8 cellular contexts compared by ENCODE assay signal in genomic region chr21:43646550-43647260, GRCh38. TPM values are rescaled to one million over a fixed set of nuclear protein-coding genes. Genes with fewer than 3 reads are reported as not detected.
A peak's percentile ranks its signal among the peaks of the same experiment; 100 is the strongest.
DNase-seq lines count a peak whose midpoint lies in the region; ATAC-seq, FAIRE-seq and TF ChIP-seq lines count a peak whose summit lies in the region.

No MANE protein-coding gene starts in this region.

- H3K27ac ChIP-seq in WERI-Rb-1 (no peak overlapping the region), mammary epithelial cell (ENCODE audit: insufficient read depth, low read depth, low read length) (peak overlapping the region; percentile 44)

- CTCF ChIA-PET in mammary epithelial cell (lab: Charles Lee; ENCODE audit: low non-redundant PET), result no interaction called here

- dilution Hi-C loops in mammary epithelial cell (cut with HindIII; ENCODE audit: low sequenced_read_pairs), result no loop called here

- H4K20me1 ChIP-seq in mammary epithelial cell (ENCODE audit: insufficient read depth, low read length), result no peaks in the 10 kb centered on the region

- peaks cover 19% of the 10 kb centered on the region for H3K4me1 ChIP-seq in mammary epithelial cell (ENCODE audit: insufficient read depth, low read length)

- in situ Hi-C loops in mammary epithelial cell (cut with MboI; ENCODE audit: low sequenced_read_pairs in 2 of 2), result no loop called here

- H3K4me2 ChIP-seq in mammary epithelial cell (ENCODE audit: insufficient read depth, low read depth, low read length), result peak overlapping the region; percentile 60

- H3K27me3 ChIP-seq in WERI-Rb-1 (ENCODE audit: insufficient read depth, low read depth, severe bottlenecking), result no peaks in the 10 kb centered on the region
- H3K27me3 ChIP-seq in mammary epithelial cell (ENCODE audit: insufficient read depth, low read length), result no peaks in the 10 kb centered on the region

- DNase-seq in GM10266 (ENCODE audit: extremely low spot score) (peak; percentile 85), NCI-H226 (peak; percentile 83), WERI-Rb-1 (peak; percentile 94), mammary epithelial cell (peak; percentile 87), cortex of kidney (lab: John Stamatoyannopoulos, UW) (no peak)
- DNase-seq in stimulated activated CD4-positive, alpha-beta T cell treated with anti-CD3 and anti-CD28 coated beads, Interleukin-15, amount 100 ng/mL, for 48 hours (ENCODE audit: low read depth in 2 of 2), result peak; percentile 74 to 79

- no peaks in the 10 kb centered on the region for H3K79me2 ChIP-seq in mammary epithelial cell (ENCODE audit: insufficient read depth, low read length)

- peak; percentile 84 for FAIRE-seq in islet of Langerhans (lab: Jason Lieb, UNC)

- H3K4me3 ChIP-seq in WERI-Rb-1 (ENCODE audit: low read depth, low read length), result no peak overlapping the region
- H3K4me3 ChIP-seq in mammary epithelial cell (replicated peaks in 1 of 3; ENCODE audit: insufficient read depth in 1 of 3, low read depth in 2 of 3, low read length in 3 of 3), result no peak overlapping the region

- TF ChIP-seq CTCF in GM10266 (IDR thresholded peaks at IDR 0.05; ENCODE audit: control insufficient read depth, insufficient read depth, low read depth, missing control alignments), result peak; percentile 98
- peak; percentile 100 for TF ChIP-seq CTCF in WERI-Rb-1 (IDR thresholded peaks at IDR 0.05; ENCODE audit: low read depth, low read length)
- TF ChIP-seq CTCF in mammary epithelial cell (conservative IDR thresholded peaks at IDR 0.05 in 1 of 2, IDR thresholded peaks at IDR 0.05 in 1 of 2; ENCODE audit: extremely low read depth in 1 of 2, insufficient read depth in 1 of 2, low read depth in 1 of 2, low read length in 2 of 2), result peak; percentile 99

- intact Hi-C loops in mammary epithelial cell (cut with micrococcal nuclease), result loop anchor here (1.0 to 2.0 kb wide), 4 partner anchors 34 to 723 kb away; no protein-coding TSS in a partner anchor

- BruUV-seq in mammary epithelial cell (replicated peaks; lab: Mats Ljungman, UMichigan), result no TSS peak

- H2AFZ ChIP-seq in mammary epithelial cell (ENCODE audit: low read depth, low read length), result no peak overlapping the region

- H3K9me3 ChIP-seq in WERI-Rb-1 (ENCODE audit: severe bottlenecking) (no peaks in the 10 kb centered on the region), mammary epithelial cell (replicated peaks; ENCODE audit: insufficient read depth, low read length) (no peaks in the 10 kb centered on the region)

- peak overlapping the region; percentile 44 for H3K9ac ChIP-seq in mammary epithelial cell (ENCODE audit: insufficient read depth, low read length)

- H3K36me3 ChIP-seq in WERI-Rb-1, result no peaks in the 10 kb centered on the region
- H3K36me3 ChIP-seq in mammary epithelial cell (ENCODE audit: insufficient read depth, low read length), result no peaks in the 10 kb centered on the region

- peak; percentile 81 for ATAC-seq in HG03135 (IDR thresholded peaks at IDR 0.05; ENCODE audit: unreplicated experiment)

- WGBS in mammary epithelial cell (ENCODE audit: low coverage, missing lambda C conversion rate), result 16% methylated on average over 7 of the region's 7 CpGs

RNA-seq across cellular contexts. Expression of gene HSF2BP, which starts 12.6 kb away (rescaled TPM):
- total RNA-seq in mammary epithelial cell, result 1 to 10 TPM; 4.0 to 4.2 TPM
- polyA plus RNA-seq in mammary epithelial cell, result 3.0 TPM
- 1.4 TPM for polyA minus RNA-seq in mammary epithelial cell

RNA-seq across cellular contexts. Expression of gene RRP1B, which starts 12.7 kb away (rescaled TPM):
- 10 to 100 TPM; 26.7 to 36.6 TPM for total RNA-seq in mammary epithelial cell
- 21.4 TPM for polyA plus RNA-seq in mammary epithelial cell
- polyA minus RNA-seq in mammary epithelial cell, result 41.7 TPM
